ENCODE assay signal across 8 cellular contexts in genomic region chr4:147057631-147057980, GRCh38.
A peak's percentile ranks its signal among the peaks of the same experiment; 100 is the strongest.
DNase-seq lines count a peak whose midpoint lies in the region; ATAC-seq and TF ChIP-seq lines count a peak whose summit lies in the region.

No MANE protein-coding gene starts in this region.

- no peak for TF ChIP-seq POLR2A in heart left ventricle (IDR thresholded peaks at IDR 0.05)

- TF ChIP-seq CTCF in heart left ventricle (IDR thresholded peaks at IDR 0.05) (no peak), kidney epithelial cell (IDR thresholded peaks at IDR 0.05; ENCODE audit: insufficient read depth, low read length, poor library complexity, severe bottlenecking) (no peak)

- POLR2A ChIA-PET in activated CD8-positive, alpha-beta T cell treated with anti-CD3 and anti-CD28 coated beads, Interleukin-2, amount 10 ng/mL, durations not matched to agents 7 days and 5 days (lab: Charles Lee): no interaction called here

- ATAC-seq in heart left ventricle (no peak), left ventricle myocardium superior (no peak)
- ATAC-seq in activated CD8-positive, alpha-beta T cell treated with anti-CD3 and anti-CD28 coated beads, Interleukin-2, amount 10 ng/mL, durations not matched to agents 7 days and 5 days: no peak

- DNase-seq in heart left ventricle (no peak), left ventricle myocardium superior (no peak), kidney epithelial cell (ENCODE audit: low read depth) (no peak), NCI-H510A treated with DMSO at 0.1 percent for 48 hours (lab: John Stamatoyannopoulos, UW) (no peak), NCI-H1694 (lab: John Stamatoyannopoulos, UW) (no peak), posterior vena cava (ENCODE audit: low spot score) (no peak)
- DNase-seq in activated CD8-positive, alpha-beta T cell treated with anti-CD3 and anti-CD28 coated beads, Interleukin-2, amount 10 ng/mL, durations not matched to agents 7 days and 5 days: no peak

- H3K9me3 Mint-ChIP-seq in activated CD8-positive, alpha-beta T cell treated with anti-CD3 and anti-CD28 coated beads, Interleukin-2, amount 10 ng/mL, durations not matched to agents 7 days and 5 days (ENCODE audit: insufficient read depth): no peaks in the 10 kb centered on the region

- H3K4me1 Mint-ChIP-seq in activated CD8-positive, alpha-beta T cell treated with anti-CD3 and anti-CD28 coated beads, Interleukin-2, amount 10 ng/mL, durations not matched to agents 7 days and 5 days (ENCODE audit: low read depth): peaks cover 10% of the 10 kb centered on the region

- peak overlapping the region; percentile 79 for H3K4me3 Mint-ChIP-seq in activated CD8-positive, alpha-beta T cell treated with anti-CD3 and anti-CD28 coated beads, Interleukin-2, amount 10 ng/mL, durations not matched to agents 7 days and 5 days

- no peaks in the 10 kb centered on the region for H3K9me3 ChIP-seq in heart left ventricle

- peak overlapping the region in 10 of 12 donors; percentile 17 to 56 (median 36) for H3K4me3 ChIP-seq in heart left ventricle
- H3K4me3 ChIP-seq in kidney epithelial cell (ENCODE audit: low read depth, low read length): peak overlapping the region; percentile 24
- peak overlapping the region; percentile 39 for H3K4me3 ChIP-seq in urinary bladder (ENCODE audit: low read depth, low read length)

- H3K4me1 ChIP-seq in heart left ventricle (peaks cover 0 to 11% (median 0%) of the 10 kb centered on the region in 12 donors), urinary bladder (ENCODE audit: insufficient read depth) (no peaks in the 10 kb centered on the region)

- no peaks in the 10 kb centered on the region for H3K27me3 ChIP-seq in heart left ventricle
- H3K27me3 ChIP-seq in kidney epithelial cell (ENCODE audit: control insufficient read depth, insufficient read depth, low read length): no peaks in the 10 kb centered on the region

- H3K27ac ChIP-seq in heart left ventricle: peak overlapping the region in 8 of 12 donors; percentile 0 to 33 (median 6)
- H3K27ac ChIP-seq in urinary bladder (ENCODE audit: low read depth): no peak overlapping the region

- intact Hi-C loops in heart left ventricle (cut with DNase I): no loop called here
- intact Hi-C loops in left ventricle myocardium superior (cut with micrococcal nuclease): no loop called here
- intact Hi-C loops in posterior vena cava (cut with DNase I): no loop called here

- WGBS in heart left ventricle, 4 donors: 37 to 46% (median 42%) methylated on average over 5 of the region's 5 CpGs
- 7% methylated on average over 5 of the region's 5 CpGs for WGBS in urinary bladder

- H3K36me3 ChIP-seq in heart left ventricle: no peaks in the 10 kb centered on the region
- no peaks in the 10 kb centered on the region for H3K36me3 ChIP-seq in kidney epithelial cell (ENCODE audit: control insufficient read depth, insufficient read depth, low read length)
- H3K36me3 ChIP-seq in urinary bladder (ENCODE audit: insufficient read depth): no peaks in the 10 kb centered on the region

- CTCF ChIA-PET in activated CD8-positive, alpha-beta T cell treated with anti-CD3 and anti-CD28 coated beads, Interleukin-2, amount 10 ng/mL, durations not matched to agents 7 days and 5 days (lab: Charles Lee): no interaction called here

- no peaks in the 10 kb centered on the region for H3K36me3 Mint-ChIP-seq in activated CD8-positive, alpha-beta T cell treated with anti-CD3 and anti-CD28 coated beads, Interleukin-2, amount 10 ng/mL, durations not matched to agents 7 days and 5 days (ENCODE audit: low read depth)

- peak overlapping the region; percentile 88 for H3K27ac Mint-ChIP-seq in activated CD8-positive, alpha-beta T cell treated with anti-CD3 and anti-CD28 coated beads, Interleukin-2, amount 10 ng/mL, durations not matched to agents 7 days and 5 days

- peaks cover 10% of the 10 kb centered on the region for H3K27me3 Mint-ChIP-seq in activated CD8-positive, alpha-beta T cell treated with anti-CD3 and anti-CD28 coated beads, Interleukin-2, amount 10 ng/mL, durations not matched to agents 7 days and 5 days (ENCODE audit: low read depth)
